In genomic region chr10:72355214-72355555, GRCh38 we compare ENCODE assay signal across 1 cellular context.
TF ChIP-seq lines count a peak whose summit lies in the region.

No MANE protein-coding gene starts in this region.

TF ChIP-seq in GM12878, 131 proteins besides CTCF, POLR2A, EP300 and RAD21 (continued from another document):
- TF ChIP-seq, protein P1, sequence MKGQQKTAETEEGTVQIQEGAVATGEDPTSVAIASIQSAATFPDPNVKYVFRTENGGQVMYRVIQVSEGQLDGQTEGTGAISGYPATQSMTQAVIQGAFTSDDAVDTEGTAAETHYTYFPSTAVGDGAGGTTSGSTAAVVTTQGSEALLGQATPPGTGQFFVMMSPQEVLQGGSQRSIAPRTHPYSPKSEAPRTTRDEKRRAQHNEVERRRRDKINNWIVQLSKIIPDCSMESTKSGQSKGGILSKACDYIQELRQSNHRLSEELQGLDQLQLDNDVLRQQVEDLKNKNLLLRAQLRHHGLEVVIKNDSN (IDR thresholded peaks at IDR 0.05; ENCODE audit: borderline replicate concordance, extremely low read length, insufficient read depth, low read depth, low read length): no peak
